In the genomic region with DNA sequence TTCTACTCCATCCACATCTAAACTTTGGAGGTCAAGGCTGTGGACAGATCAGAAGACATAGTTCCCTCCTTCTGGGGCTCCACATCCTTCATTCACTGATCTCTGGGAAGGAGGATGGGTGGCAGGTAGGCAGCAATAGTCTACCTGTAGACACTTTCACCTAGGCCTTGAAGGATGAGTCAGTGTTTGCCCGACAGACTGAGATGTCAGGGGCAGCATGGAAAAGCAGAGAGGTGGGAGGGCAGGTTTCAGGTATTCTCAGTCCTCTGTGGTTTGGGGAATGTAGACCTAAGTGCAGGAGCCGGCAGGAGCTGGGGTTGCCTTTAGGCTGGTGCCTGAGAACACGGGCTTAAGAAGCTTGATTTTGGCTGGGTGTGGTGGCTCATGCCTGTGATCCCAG, we compare ENCODE assay signal across 12 cellular contexts.
DNase-seq lines count a peak whose midpoint lies in the region; ATAC-seq and TF ChIP-seq lines count a peak whose summit lies in the region.
"Had no signal": no experiment of that assay in that cellular context is flagged by ENCODE, and none has a peak within 500 bp of the region (broad histone marks: within the 10 kb centered on the region; RNA-seq: fewer than 3 reads in every experiment).

No MANE protein-coding gene starts in this region.

- H3K27ac Mint-ChIP-seq in activated CD8-positive, alpha-beta memory T cell treated with anti-CD3 and anti-CD28 coated beads, Interleukin-2, amount 10 ng/mL, durations not matched to agents 7 days and 5 days: peak overlapping the region; percentile 90
- H3K27ac Mint-ChIP-seq in WTC11: no peak overlapping the region; the same call in 1 of the 2 replicates
- peak overlapping the region; percentile 28 for H3K27ac Mint-ChIP-seq in glutamatergic neuron (ENCODE audit: unreplicated experiment)

- H4K12ac ChIP-seq in trophoblast cell (ENCODE audit: low read depth, low read length): no peak overlapping the region

- H3K36me3 Mint-ChIP-seq in activated CD8-positive, alpha-beta memory T cell treated with anti-CD3 and anti-CD28 coated beads, Interleukin-2, amount 10 ng/mL, durations not matched to agents 7 days and 5 days: peaks cover 37% of the 10 kb centered on the region
- peaks cover 30% of the 10 kb centered on the region for H3K36me3 Mint-ChIP-seq in WTC11
- peaks cover 4% of the 10 kb centered on the region for H3K36me3 Mint-ChIP-seq in glutamatergic neuron (ENCODE audit: unreplicated experiment)

- peaks cover 25% of the 10 kb centered on the region for H3K4me1 Mint-ChIP-seq in activated CD8-positive, alpha-beta memory T cell treated with anti-CD3 and anti-CD28 coated beads, Interleukin-2, amount 10 ng/mL, durations not matched to agents 7 days and 5 days
- peaks cover 9% of the 10 kb centered on the region for H3K4me1 Mint-ChIP-seq in WTC11
- peaks cover 7% of the 10 kb centered on the region for H3K4me1 Mint-ChIP-seq in glutamatergic neuron (ENCODE audit: low read depth, unreplicated experiment)

- no peak overlapping the region for H2BK12ac ChIP-seq in trophoblast cell (ENCODE audit: low read length)

- no peak overlapping the region for H3K4me3 ChIP-seq in trophoblast cell (ENCODE audit: low read depth, low read length)
- H3K4me3 ChIP-seq in ovary: no peak overlapping the region

- WGBS in trophoblast cell (ENCODE audit: extremely low coverage, insufficient coverage, insufficient read length): no CpG with 5 or more reads among the region's 3 CpGs
- WGBS in ovary, 3 donors: 56 to 62% (median 60%) methylated on average over 3 of the region's 3 CpGs

- TF ChIP-seq POLR2A in ovary (IDR thresholded peaks at IDR 0.05): no peak

- CTCF ChIA-PET in activated CD8-positive, alpha-beta memory T cell treated with anti-CD3 and anti-CD28 coated beads, Interleukin-2, amount 10 ng/mL, durations not matched to agents 7 days and 5 days (lab: Charles Lee): interaction anchor here (1.9 kb wide), 1 partner anchor 11 kb away, joined by 9 read pairs; a partner anchor contains a TSS
- CTCF ChIA-PET in WTC11 (lab: Charles Lee): interaction anchor here (0.7 to 1.3 kb wide), 2 partner anchors 9 to 229 kb away, joined by 3 read pairs; no protein-coding TSS in a partner anchor

- H3K79me2 ChIP-seq in trophoblast cell (ENCODE audit: control insufficient read depth, insufficient read depth, low read length, poor library complexity): peaks cover 4% of the 10 kb centered on the region

- H3K4me1 ChIP-seq in trophoblast cell (ENCODE audit: control insufficient read depth in 1 of 2, insufficient read depth in 2 of 2, low read length in 2 of 2): no peaks in the 10 kb centered on the region
- H3K4me1 ChIP-seq in ovary (ENCODE audit: insufficient read depth): no peaks in the 10 kb centered on the region

- no peak overlapping the region for H2AK5ac ChIP-seq in trophoblast cell (ENCODE audit: low read length)

- H3K14ac ChIP-seq in trophoblast cell (ENCODE audit: low read length): no peak overlapping the region

- intact Hi-C loops in ovary (cut with DNase I): loop anchor here in 1 of 4 donors (10.0 kb wide), 2 partner anchors 197 to 517 kb away; a partner anchor contains a TSS

- H4K8ac ChIP-seq in trophoblast cell (ENCODE audit: low read depth, low read length): no peak overlapping the region

- no peak overlapping the region for H2BK5ac ChIP-seq in trophoblast cell (ENCODE audit: low read depth, low read length, poor library complexity)

- H3K9me3 ChIP-seq in trophoblast cell (ENCODE audit: insufficient read depth, low read depth, low read length) (peaks cover 5% of the 10 kb centered on the region), ovary (no peaks in the 10 kb centered on the region)
- H3K9me3 ChIP-seq: gastroesophageal sphincter had no signal

- no peak overlapping the region for H2BK120ac ChIP-seq in trophoblast cell (ENCODE audit: insufficient read depth, low read length, poor library complexity)

- no peak for ATAC-seq in activated CD8-positive, alpha-beta memory T cell treated with anti-CD3 and anti-CD28 coated beads, Interleukin-2, amount 10 ng/mL, durations not matched to agents 7 days and 5 days
- ATAC-seq in WTC11: no peak
- ATAC-seq: gastroesophageal sphincter had no signal

- H3K36me3 ChIP-seq in trophoblast cell (ENCODE audit: control insufficient read depth in 1 of 2, insufficient read depth in 2 of 2, low read length in 2 of 2) (peaks cover 41% of the 10 kb centered on the region in 2 experiments), ovary (no peaks in the 10 kb centered on the region)

- no peak overlapping the region for H3K18ac ChIP-seq in trophoblast cell (ENCODE audit: low read length)

- TF ChIP-seq CTCF in WTC11 (IDR thresholded peaks at IDR 0.05) (no peak), glutamatergic neuron (IDR thresholded peaks at IDR 0.05; ENCODE audit: partially characterized antibody, unreplicated experiment) (no peak), ovary (IDR thresholded peaks at IDR 0.05) (no peak)

- H3K79me1 ChIP-seq in trophoblast cell (ENCODE audit: low read length): peaks cover 4% of the 10 kb centered on the region

- TF ChIP-seq EP300 in ovary (IDR thresholded peaks at IDR 0.05): no peak

- H3K27me3 ChIP-seq in trophoblast cell (ENCODE audit: insufficient read depth, low read length): no peaks in the 10 kb centered on the region
- H3K27me3 ChIP-seq in ovary: no peaks in the 10 kb centered on the region
- H3K27me3 ChIP-seq: gastroesophageal sphincter had no signal

- no peaks in the 10 kb centered on the region for H3K27me3 Mint-ChIP-seq in activated CD8-positive, alpha-beta memory T cell treated with anti-CD3 and anti-CD28 coated beads, Interleukin-2, amount 10 ng/mL, durations not matched to agents 7 days and 5 days
- H3K27me3 Mint-ChIP-seq in WTC11 (ENCODE audit: low read depth) (peaks cover 3% of the 10 kb centered on the region; the same call in 1 of the 2 replicates), glutamatergic neuron (ENCODE audit: unreplicated experiment) (peaks cover 7% of the 10 kb centered on the region)

- H3K4me2 ChIP-seq in trophoblast cell (ENCODE audit: low read length): no peak overlapping the region

- no peak for DNase-seq in activated CD8-positive, alpha-beta memory T cell treated with anti-CD3 and anti-CD28 coated beads, Interleukin-2, amount 10 ng/mL, durations not matched to agents 7 days and 5 days
- no peak for DNase-seq in activated CD8-positive, alpha-beta memory T cell treated with anti-CD3 and anti-CD28 coated beads for 24 hours
- no peak for DNase-seq in WTC11 (ENCODE audit: low spot score)
- DNase-seq in glutamatergic neuron: no peak
- no peak for DNase-seq in trophoblast cell
- no peak for DNase-seq in NCI-H2029 (lab: John Stamatoyannopoulos, UW)
- no peak for DNase-seq in ovary
- no peak for DNase-seq in germinal center (ENCODE audit: low spot score)
- DNase-seq: ACHN, MM.1S, NCI-H524 treated with DMSO at 0.1 percent for 48 hours had no signal

- no peak overlapping the region for H4K91ac ChIP-seq in trophoblast cell (ENCODE audit: low read depth, low read length)

- H3K27ac ChIP-seq in trophoblast cell (ENCODE audit: low read depth, low read length) (no peak overlapping the region), ovary (no peak overlapping the region)

- H3K9me3 Mint-ChIP-seq in activated CD8-positive, alpha-beta memory T cell treated with anti-CD3 and anti-CD28 coated beads, Interleukin-2, amount 10 ng/mL, durations not matched to agents 7 days and 5 days (ENCODE audit: low read depth): no peaks in the 10 kb centered on the region
- H3K9me3 Mint-ChIP-seq in WTC11: no peaks in the 10 kb centered on the region
- H3K9me3 Mint-ChIP-seq in glutamatergic neuron (ENCODE audit: unreplicated experiment): peaks cover 2% of the 10 kb centered on the region

- H3K4ac ChIP-seq in trophoblast cell (ENCODE audit: low read depth, low read length): peak overlapping the region; percentile 11

- POLR2A ChIA-PET in WTC11 (lab: Charles Lee): no interaction called here

- no peak overlapping the region for H3K23ac ChIP-seq in trophoblast cell (ENCODE audit: low read length)

- peak overlapping the region; percentile 89 for H3K4me3 Mint-ChIP-seq in activated CD8-positive, alpha-beta memory T cell treated with anti-CD3 and anti-CD28 coated beads, Interleukin-2, amount 10 ng/mL, durations not matched to agents 7 days and 5 days
- H3K4me3 Mint-ChIP-seq in WTC11 (peak overlapping the region; percentile 85), glutamatergic neuron (ENCODE audit: unreplicated experiment) (peak overlapping the region; percentile 82)

- H3K9ac ChIP-seq in trophoblast cell (ENCODE audit: low read length): no peak overlapping the region

- H2AFZ ChIP-seq in trophoblast cell (ENCODE audit: insufficient read depth, low read length, poor library complexity): no peak overlapping the region

TF ChIP-seq in WTC11, 78 proteins besides CTCF, POLR2A, EP300 and RAD21:
- TF ChIP-seq GABPB1 (CRISPR knock-in tag; IDR thresholded peaks at IDR 0.05): 0 out of 2 replicates have a peak, but pooled peaks have one; percentile 20
- TF ChIP-seq ZNF423 (CRISPR knock-in tag; IDR thresholded peaks at IDR 0.05): no peak
- no peak for TF ChIP-seq FOXK1 (CRISPR knock-in tag; IDR thresholded peaks at IDR 0.05)
- TF ChIP-seq ZNF232 (CRISPR knock-in tag; IDR thresholded peaks at IDR 0.05): no peak
